In genomic region chr1:168907053-168907452, GRCh38 we compare ENCODE assay signal across 18 cellular contexts.
A peak's percentile ranks its signal among the peaks of the same experiment; 100 is the strongest.
DNase-seq lines count a peak whose midpoint lies in the region; ATAC-seq and TF ChIP-seq lines count a peak whose summit lies in the region.
"Had no signal": no experiment of that assay in that cellular context is flagged by ENCODE, and none has a peak within 500 bp of the region (broad histone marks: within the 10 kb centered on the region; RNA-seq: fewer than 3 reads in every experiment).

No MANE protein-coding gene starts in this region.

- intact Hi-C loops in HCT116 (cut with micrococcal nuclease): no loop called here
- intact Hi-C loops in PC-3 (cut with micrococcal nuclease): loop anchor here (5.0 kb wide), 1 partner anchor 200 kb away; no protein-coding TSS in a partner anchor
- intact Hi-C loops in left colon (cut with DNase I, micrococcal nuclease): no loop called here
- intact Hi-C loops in thyroid gland (cut with DNase I): no loop called here

- no peak overlapping the region for H2AFZ ChIP-seq in HCT116 (ENCODE audit: low read depth, low read length, poor library complexity, severe bottlenecking)
- H2AFZ ChIP-seq in PC-3 (ENCODE audit: low read length): peak overlapping the region; percentile 35
- H2AFZ ChIP-seq: GM23248 had no signal

- no peaks in the 10 kb centered on the region for H3K36me3 Mint-ChIP-seq in endodermal cell (ENCODE audit: low read depth)

- DNase-seq in HCT116 (ENCODE audit: low read depth, low spot score) (no peak), PC-3 (peak; percentile 99), left colon (peak in 1 of 2 donors; percentile 46), thyroid gland (peak; percentile 44 to 50), endodermal cell (no peak), NCI-H1105 treated with DMSO at 0.1 percent for 48 hours (lab: John Stamatoyannopoulos, UW) (no peak)
- DNase-seq: activated CD4-positive, alpha-beta T cell treated with anti-CD3 and anti-CD28 coated beads for 4 hours; activated CD8-positive, alpha-beta memory T cell treated with anti-CD3 and anti-CD28 coated beads, Interleukin-2, amount 50 U/mL, for 4 hours; activated effector memory CD4-positive, alpha-beta T cell treated with anti-CD3 and anti-CD28 coated beads, Interleukin-2, amount 50 U/mL, for 16 hours; BE2C; DMS 273 treated with DMSO at 0.1 percent for 48 hours; effector memory CD8-positive, alpha-beta T cell; GM23248; NCI-H345; substantia nigra; T-helper 9 cell had no signal

- TF ChIP-seq POLR2A in HCT116 (IDR thresholded peaks at IDR 0.05; ENCODE audit: borderline replicate concordance, extremely low read depth, insufficient read depth, insufficient read length) (no peak), thyroid gland (IDR thresholded peaks at IDR 0.05) (peak in 1 of 2 donors; percentile 29)

- H3K9ac ChIP-seq in HCT116 (ENCODE audit: low read length) (no peak overlapping the region), PC-3 (ENCODE audit: low read length) (peak overlapping the region; percentile 75), endodermal cell (ENCODE audit: extremely low read depth, low read length, poor library complexity, severe bottlenecking) (no peak overlapping the region)
- H3K9ac ChIP-seq: GM23248 had no signal

- H3K27ac ChIP-seq in HCT116 (ENCODE audit: low read depth, low read length): no peak overlapping the region
- peak overlapping the region; percentile 95 for H3K27ac ChIP-seq in PC-3 (ENCODE audit: low read length)
- peak overlapping the region; percentile 34 to 77 (median 73) for H3K27ac ChIP-seq in thyroid gland
- H3K27ac ChIP-seq in endodermal cell (ENCODE audit: low read depth, low read length): no peak overlapping the region
- H3K27ac ChIP-seq: GM23248 had no signal

- no peaks in the 10 kb centered on the region for H3F3A ChIP-seq in PC-3 (ENCODE audit: low read length, unreplicated experiment)

- H3K4me3 Mint-ChIP-seq in endodermal cell: no peak overlapping the region
- H3K4me3 Mint-ChIP-seq: effector memory CD8-positive, alpha-beta T cell had no signal

- H3K9me3 ChIP-seq in HCT116 (ENCODE audit: control insufficient read depth in 1 of 2, insufficient read depth in 1 of 2, low read depth in 1 of 2, low read length in 2 of 2): no peaks in the 10 kb centered on the region
- H3K9me3 ChIP-seq in PC-3 (ENCODE audit: low read length): no peaks in the 10 kb centered on the region
- H3K9me3 ChIP-seq in thyroid gland: no peaks in the 10 kb centered on the region
- H3K9me3 ChIP-seq in endodermal cell (ENCODE audit: control insufficient read depth, low read length): no peaks in the 10 kb centered on the region
- H3K9me3 ChIP-seq: BE2C had no signal

- H3K79me2 ChIP-seq in HCT116 (ENCODE audit: insufficient read depth, low read length) (no peaks in the 10 kb centered on the region), PC-3 (ENCODE audit: low read length) (no peaks in the 10 kb centered on the region)

- H3K4me1 Mint-ChIP-seq in endodermal cell: peaks cover 6% of the 10 kb centered on the region

- H4K20me1 ChIP-seq in HCT116 (ENCODE audit: insufficient read depth): no peaks in the 10 kb centered on the region
- no peaks in the 10 kb centered on the region for H4K20me1 ChIP-seq in PC-3 (ENCODE audit: low read length)

- no peaks in the 10 kb centered on the region for H3K9me3 Mint-ChIP-seq in endodermal cell
- H3K9me3 Mint-ChIP-seq: effector memory CD8-positive, alpha-beta T cell had no signal

- H3K4me2 ChIP-seq in HCT116 (ENCODE audit: low read length): no peak overlapping the region
- peak overlapping the region; percentile 72 for H3K4me2 ChIP-seq in PC-3 (ENCODE audit: low read length)

- TF ChIP-seq RAD21 in HCT116 (IDR thresholded peaks at IDR 0.05; ENCODE audit: low read depth): no peak

- H3K27ac Mint-ChIP-seq in endodermal cell: no peak overlapping the region
- H3K27ac Mint-ChIP-seq: effector memory CD8-positive, alpha-beta T cell had no signal

- RAD21 ChIA-PET in HCT116 (lab: Charles Lee; ENCODE audit: low non-redundant PET in 1 of 2, low total read pairs in 2 of 2, uncharacterized antibody in 2 of 2, unreplicated experiment in 2 of 2): no interaction called here

- no TSS peak for BruUV-seq in HCT116 (replicated peaks; lab: Mats Ljungman, UMichigan)
- BruUV-seq in PC-3 (replicated peaks; lab: Mats Ljungman, UMichigan): no TSS peak

- peaks cover 0 to 10% of the 10 kb centered on the region in 2 experiments; a peak in 2 of 4 replicates for H3K4me1 ChIP-seq in HCT116 (ENCODE audit: control insufficient read depth in 1 of 2, insufficient read depth in 2 of 2, low read length in 2 of 2)
- peaks cover 48% of the 10 kb centered on the region for H3K4me1 ChIP-seq in PC-3 (ENCODE audit: insufficient read depth, low read length)
- peaks cover 25 to 26% of the 10 kb centered on the region in 2 donors for H3K4me1 ChIP-seq in thyroid gland
- no peaks in the 10 kb centered on the region for H3K4me1 ChIP-seq in endodermal cell (ENCODE audit: control insufficient read depth, insufficient read depth, low read length)
- H3K4me1 ChIP-seq: BE2C had no signal

- CTCF ChIA-PET in HCT116 (lab: Charles Lee) (no interaction called here), PC-3 (lab: Charles Lee) (interaction anchor here (0.6 to 0.7 kb wide), 2 partner anchors 46 to 441 kb away, joined by 3 to 4 read pairs; no protein-coding TSS in a partner anchor)

- POLR2A ChIA-PET in HCT116 (lab: Charles Lee): no interaction called here
- POLR2A ChIA-PET in PC-3 (lab: Charles Lee; ENCODE audit: unreplicated experiment): interaction anchor here (0.6 to 0.7 kb wide), 2 partner anchors 106 to 461 kb away, joined by 3 to 4 read pairs; partner anchors contain the start of genes BLZF1 and NME7

- 40 to 46% methylated on average over 5 of the region's 5 CpGs for WGBS in thyroid gland, 2 donors
- WGBS in endodermal cell (ENCODE audit: insufficient coverage in 1 of 2, insufficient read length in 1 of 2), 2 experiments: 85 to 94% methylated on average over 5 of the region's 5 CpGs

- no peaks in the 10 kb centered on the region for H3K9me2 ChIP-seq in HCT116 (ENCODE audit: insufficient read depth)
- no peaks in the 10 kb centered on the region for H3K9me2 ChIP-seq in PC-3 (replicated peaks; ENCODE audit: low read length)

- ATAC-seq in HCT116: no peak
- peak; percentile 86 for ATAC-seq in PC-3
- peak; percentile 64 for ATAC-seq in left colon
- no peak for ATAC-seq in HG03442 (IDR thresholded peaks at IDR 0.05; ENCODE audit: unreplicated experiment)
- ATAC-seq: effector memory CD8-positive, alpha-beta T cell; K562 had no signal

- TF ChIP-seq CTCF in HCT116 (IDR thresholded peaks at IDR 0.05 in 2 of 3, conservative IDR thresholded peaks at IDR 0.05 in 1 of 3; ENCODE audit: borderline replicate concordance in 1 of 3, insufficient read depth in 1 of 3, low read depth in 2 of 3, low read length in 2 of 3) (no peak), PC-3 (conservative IDR thresholded peaks at IDR 0.05; ENCODE audit: low read depth, low read length) (no peak), thyroid gland (IDR thresholded peaks at IDR 0.05) (no peak), endodermal cell (conservative IDR thresholded peaks at IDR 0.05) (no peak)

- H3K4me3 ChIP-seq in HCT116 (replicated peaks in 1 of 2; ENCODE audit: low read depth in 1 of 2, low read length in 2 of 2) (no peak overlapping the region), PC-3 (ENCODE audit: low read length) (peak overlapping the region; percentile 36; the same call in 1 of the 2 replicates), thyroid gland (replicated peaks in 1 of 3) (no peak overlapping the region), endodermal cell (ENCODE audit: low read length) (no peak overlapping the region)
- H3K4me3 ChIP-seq: GM23248, K562 had no signal

- H3K27me3 Mint-ChIP-seq in endodermal cell (ENCODE audit: insufficient read depth): no peaks in the 10 kb centered on the region

- no peaks in the 10 kb centered on the region for H3K27me3 ChIP-seq in HCT116 (ENCODE audit: insufficient read depth, low read length)
- no peaks in the 10 kb centered on the region for H3K27me3 ChIP-seq in PC-3 (ENCODE audit: low read length)
- no peaks in the 10 kb centered on the region for H3K27me3 ChIP-seq in thyroid gland
- no peaks in the 10 kb centered on the region for H3K27me3 ChIP-seq in endodermal cell (ENCODE audit: control insufficient read depth, insufficient read depth, low read length, poor library complexity, severe bottlenecking)
- H3K27me3 ChIP-seq: BE2C had no signal

- H3K36me3 ChIP-seq in HCT116 (ENCODE audit: control insufficient read depth in 1 of 2, insufficient read depth in 2 of 2, low read length in 2 of 2) (no peaks in the 10 kb centered on the region), PC-3 (ENCODE audit: low read depth, low read length) (no peaks in the 10 kb centered on the region), thyroid gland (no peaks in the 10 kb centered on the region), endodermal cell (ENCODE audit: control insufficient read depth, insufficient read depth, low read length) (no peaks in the 10 kb centered on the region)
- H3K36me3 ChIP-seq: BE2C had no signal

TF ChIP-seq in HCT116, 20 proteins besides CTCF, POLR2A, EP300 and RAD21 (continues in another document):
- peak; percentile 31; the same call in 1 of the 2 replicates for TF ChIP-seq CEBPB (IDR thresholded peaks at IDR 0.05; ENCODE audit: low read depth)
- 0 out of 2 replicates have a peak, but pooled peaks have one; percentile 8 for TF ChIP-seq FOSL1 (IDR thresholded peaks at IDR 0.05; ENCODE audit: low read depth)
- TF ChIP-seq YY1 (IDR thresholded peaks at IDR 0.05; ENCODE audit: extremely low read depth, insufficient replicate concordance, low read depth, low read length): no peak
- TF ChIP-seq ELF1 (IDR thresholded peaks at IDR 0.05; ENCODE audit: borderline replicate concordance, low read depth): no peak
- no peak for TF ChIP-seq ZNF274 (IDR thresholded peaks at IDR 0.05; ENCODE audit: low read depth, low read length)
- no peak for TF ChIP-seq EZH2 (IDR thresholded peaks at IDR 0.05)
- no peak for TF ChIP-seq ZBTB33 (IDR thresholded peaks at IDR 0.05; ENCODE audit: extremely low read depth, insufficient replicate concordance, low read length)
- TF ChIP-seq ZFX (IDR thresholded peaks at IDR 0.05): no peak
- 0 out of 2 replicates have a peak, but pooled peaks have one; percentile 13 for TF ChIP-seq JUND (IDR thresholded peaks at IDR 0.05)

Comparison
In these comparisons a context has a peak if more than half of its experiments do, and no peak if none do; other contexts are left out.
1. ATAC-seq: peak in PC-3 (single experiment) and left colon (single experiment); none in HCT116 (single experiment) and HG03442 (single experiment).
2. DNase-seq: peak in PC-3 (single experiment) and thyroid gland (2 of 2); none in HCT116 (single experiment), endodermal cell (single experiment) and NCI-H1105 treated with DMSO at 0.1 percent for 48 hours (single experiment).
3. H3K27ac ChIP-seq: peak in PC-3 (single experiment) and thyroid gland (3 of 3); none in HCT116 (single experiment) and endodermal cell (single experiment).